ENCODE assay signal across 24 cellular contexts in genomic region chr5:5295361-5295760, GRCh38.
"Had no signal": no experiment of that assay in that cellular context is flagged by ENCODE, and none has a peak within 500 bp of the region (broad histone marks: within the 10 kb centered on the region; RNA-seq: fewer than 3 reads in every experiment).

No MANE protein-coding gene starts in this region.

- H3K27me3 ChIP-seq: pancreas, stomach, suprapubic skin, tibial artery had no signal

- H3K36me3 ChIP-seq: pancreas, stomach, suprapubic skin, tibial artery had no signal

- H3K4me3 ChIP-seq: pancreas, stomach, suprapubic skin, tibial artery had no signal

- H3K27ac ChIP-seq: epithelial cell of prostate, pancreas, stomach, suprapubic skin, tibial artery had no signal

- DNase-seq: activated CD4-positive, alpha-beta memory T cell treated with anti-CD3 and anti-CD28 coated beads for 36 hours; activated CD4-positive, alpha-beta T cell treated with anti-CD3 and anti-CD28 coated beads, Interleukin-2, amount 10 ng/mL, durations not matched to agents 24 days and 14 days; activated CD4-positive, CD25-positive, alpha-beta regulatory T cell treated with anti-CD3 and anti-CD28 coated beads, Interleukin-2, amount 50 U/mL, for 72 hours; activated CD8-positive, alpha-beta memory T cell treated with anti-CD3 and anti-CD28 coated beads, Interleukin-2, amount 50 U/mL, for 4 hours; activated effector memory CD4-positive, alpha-beta T cell treated with anti-CD3 and anti-CD28 coated beads, Interleukin-2, amount 50 U/mL, for 16 hours; activated naive CD4-positive, alpha-beta T cell treated with anti-CD3 and anti-CD28 coated beads, Interleukin-2, amount 10 ng/mL, durations not matched to agents 7 days and 5 days; activated naive CD8-positive, alpha-beta T cell treated with anti-CD3 and anti-CD28 coated beads, Interleukin-2, amount 10 ng/mL, durations not matched to agents 7 days and 5 days; activated T-cell treated with anti-CD3 and anti-CD28 coated beads, Interleukin-2, amount 50 U/mL, for 1 hour; dermis blood vessel endothelial cell; effector CD8-positive, alpha-beta T cell; left colon; mammary epithelial cell; naive thymus-derived CD4-positive, alpha-beta T cell; pancreas; right cardiac atrium; stimulated activated CD4-positive, alpha-beta T cell treated with anti-CD3 and anti-CD28 coated beads, Interleukin-15, amount 100 ng/mL, for 24 hours; stimulated activated CD4-positive, alpha-beta T cell treated with anti-CD3 and anti-CD28 coated beads, Interleukin-2, amount 100 ng/mL, for 24 hours; stimulated activated naive B cell treated with anti-CD40 and anti-IgM and Interleukin-4, amounts not matched to agents 10 μg/mL and 1 μg/mL and 100 μg/mL, for 72 hours; stomach; T-helper 17 cell; T1000; tibial artery had no signal

- H3K9me3 ChIP-seq: pancreas, suprapubic skin, tibial artery had no signal
